19 cellular contexts compared by ENCODE assay signal in the genomic region with DNA sequence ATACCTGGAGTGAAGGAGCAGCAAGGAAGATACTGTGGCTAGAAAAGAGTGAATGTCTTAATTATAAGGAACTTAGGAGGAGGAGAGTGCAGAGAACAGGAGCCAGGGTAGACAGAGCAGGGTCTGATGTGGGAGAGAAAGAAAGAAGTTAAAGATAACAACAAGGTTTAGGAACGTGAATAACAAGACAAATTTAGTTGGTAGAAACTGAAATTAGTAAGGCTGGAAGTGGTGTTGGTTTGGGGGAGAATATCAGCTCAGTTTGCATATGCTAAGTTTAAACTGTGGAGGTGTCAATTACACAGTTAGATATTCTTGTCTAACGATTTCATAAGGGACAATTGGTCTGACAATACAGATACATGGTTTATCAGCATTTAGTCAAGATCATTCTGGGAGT.
DNase-seq lines count a peak whose midpoint lies in the region; ATAC-seq, FAIRE-seq and TF ChIP-seq lines count a peak whose summit lies in the region.
"Had no signal": no experiment of that assay in that cellular context is flagged by ENCODE, and none has a peak within 500 bp of the region (broad histone marks: within the 10 kb centered on the region; RNA-seq: fewer than 3 reads in every experiment).

No MANE protein-coding gene starts in this region.

- POLR2A ChIA-PET in GM12878 (lab: Charles Lee) = no interaction called here

- H2AFZ ChIP-seq in GM12878 (ENCODE audit: control insufficient read depth, low read depth, low read length) = no peak overlapping the region

- H3K27ac ChIP-seq in GM12878 (ENCODE audit: control insufficient read depth, insufficient read depth) = no peak overlapping the region
- H3K27ac ChIP-seq: Peyer's patch, SJSA1 had no signal

- H3K4me3 Mint-ChIP-seq in stimulated activated memory B cell treated with anti-CD40 and anti-IgM and Interleukin-4, amounts not matched to agents 10 μg/mL and 1 μg/mL and 100 μg/mL, for 72 hours = no peak overlapping the region
- no peak overlapping the region for H3K4me3 Mint-ChIP-seq in activated naive CD8-positive, alpha-beta T cell treated with anti-CD3 and anti-CD28 coated beads for 36 hours
- H3K4me3 Mint-ChIP-seq: B cell, IgD-negative memory B cell had no signal

- H3K27ac Mint-ChIP-seq in stimulated activated memory B cell treated with anti-CD40 and anti-IgM and Interleukin-4, amounts not matched to agents 10 μg/mL and 1 μg/mL and 100 μg/mL, for 72 hours = no peak overlapping the region
- no peak overlapping the region for H3K27ac Mint-ChIP-seq in activated naive CD8-positive, alpha-beta T cell treated with anti-CD3 and anti-CD28 coated beads for 36 hours
- H3K27ac Mint-ChIP-seq: B cell, IgD-negative memory B cell had no signal

- H3K79me2 ChIP-seq in GM12878 (ENCODE audit: control insufficient read depth, insufficient read depth, low read length) = no peaks in the 10 kb centered on the region

- no TSS peak for BruUV-seq in GM12878 (replicated peaks; lab: Mats Ljungman, UMichigan)

- no peak for TF ChIP-seq POLR2A in GM12878 (IDR thresholded peaks at IDR 0.05; ENCODE audit: low read depth, low read length)

- no peak for TF ChIP-seq RAD21 in GM12878 (IDR thresholded peaks at IDR 0.05; ENCODE audit: insufficient read depth, low read depth, low read length)

- H3K9me3 Mint-ChIP-seq in stimulated activated memory B cell treated with anti-CD40 and anti-IgM and Interleukin-4, amounts not matched to agents 10 μg/mL and 1 μg/mL and 100 μg/mL, for 72 hours = no peaks in the 10 kb centered on the region
- peaks cover 2% of the 10 kb centered on the region for H3K9me3 Mint-ChIP-seq in activated naive CD8-positive, alpha-beta T cell treated with anti-CD3 and anti-CD28 coated beads for 36 hours

- H3K9ac ChIP-seq in GM12878 (ENCODE audit: control insufficient read depth, insufficient read depth, low read length) = no peak overlapping the region

- CTCF ChIA-PET in GM12878 (lab: Yijun Ruan, JAX) = no interaction called here

- H4K20me1 ChIP-seq in GM12878 (ENCODE audit: control insufficient read depth, insufficient read depth) = no peaks in the 10 kb centered on the region

- no peak overlapping the region for H3K4me2 ChIP-seq in GM12878 (ENCODE audit: control insufficient read depth, insufficient read depth)

- intact Hi-C loops in GM12878 (cut with micrococcal nuclease; ENCODE audit: unreplicated experiment) = no loop called here

- H3K27me3 ChIP-seq in GM12878 (replicated peaks in 1 of 2; ENCODE audit: control insufficient read depth in 2 of 2, insufficient read depth in 2 of 2, low read length in 1 of 2) = no peaks in the 10 kb centered on the region
- H3K27me3 ChIP-seq: Peyer's patch, SJSA1 had no signal

- H3K4me3 ChIP-seq in GM12878 = no peak overlapping the region
- H3K4me3 ChIP-seq: Peyer's patch, SJSA1 had no signal

- no peaks in the 10 kb centered on the region for H3K4me1 Mint-ChIP-seq in stimulated activated memory B cell treated with anti-CD40 and anti-IgM and Interleukin-4, amounts not matched to agents 10 μg/mL and 1 μg/mL and 100 μg/mL, for 72 hours
- no peaks in the 10 kb centered on the region for H3K4me1 Mint-ChIP-seq in activated naive CD8-positive, alpha-beta T cell treated with anti-CD3 and anti-CD28 coated beads for 36 hours
- H3K4me1 Mint-ChIP-seq: B cell, IgD-negative memory B cell had no signal

- no peak for TF ChIP-seq EP300 in GM12878 (IDR thresholded peaks at IDR 0.05; ENCODE audit: borderline replicate concordance in 1 of 2, control insufficient read depth in 1 of 2, low read depth in 2 of 2, low read length in 2 of 2)

- ATAC-seq in HG03432 (IDR thresholded peaks at IDR 0.05; ENCODE audit: unreplicated experiment) (peak; percentile 37), GM12878 (peak; percentile 27; the same call in 2 of the 3 replicates), GM19395 (IDR thresholded peaks at IDR 0.05; ENCODE audit: unreplicated experiment) (no peak)
- peak; percentile 39 for ATAC-seq in stimulated activated memory B cell treated with anti-CD40 and anti-IgM and Interleukin-4, amounts not matched to agents 10 μg/mL and 1 μg/mL and 100 μg/mL, for 72 hours

- H3K4me1 ChIP-seq in GM12878 (ENCODE audit: control insufficient read depth, insufficient read depth, low read length) = no peaks in the 10 kb centered on the region
- H3K4me1 ChIP-seq: Peyer's patch, SJSA1 had no signal

- H3K9me3 ChIP-seq in GM12878 (replicated peaks; ENCODE audit: control insufficient read depth, insufficient read depth, low read length) = no peaks in the 10 kb centered on the region
- H3K9me3 ChIP-seq: Peyer's patch had no signal

- DNase-seq in DMS53 (lab: John Stamatoyannopoulos, UW) = peak; percentile 2
- DNase-seq in DMS53 treated with DMSO at 0.1 percent for 48 hours (lab: John Stamatoyannopoulos, UW; ENCODE audit: unreplicated experiment) = no peak
- no peak for DNase-seq in GM12878 (ENCODE audit: low read depth, low spot score)
- DNase-seq in activated naive CD8-positive, alpha-beta T cell treated with anti-CD3 and anti-CD28 coated beads for 36 hours = no peak
- no peak for DNase-seq in Ammon's horn (ENCODE audit: low spot score)
- DNase-seq: 8988T, HCEC 1CT, NCI-H1092 treated with DMSO at 0.1 percent for 48 hours, NCI-H1694, NCI-H2081 treated with DMSO at 0.1 percent for 48 hours, NCI-H345, NCI-H526, Peyer's patch had no signal

- in situ Hi-C loops in GM12878 (cut with MboI) = no loop called here

- H3K27me3 Mint-ChIP-seq in stimulated activated memory B cell treated with anti-CD40 and anti-IgM and Interleukin-4, amounts not matched to agents 10 μg/mL and 1 μg/mL and 100 μg/mL, for 72 hours = no peaks in the 10 kb centered on the region
- no peaks in the 10 kb centered on the region for H3K27me3 Mint-ChIP-seq in activated naive CD8-positive, alpha-beta T cell treated with anti-CD3 and anti-CD28 coated beads for 36 hours
- H3K27me3 Mint-ChIP-seq: B cell, IgD-negative memory B cell had no signal

- SMC1A ChIA-PET in GM12878 (lab: Charles Lee; ENCODE audit: uncharacterized antibody, unreplicated experiment) = no interaction called here

- no peaks in the 10 kb centered on the region for H3K36me3 Mint-ChIP-seq in stimulated activated memory B cell treated with anti-CD40 and anti-IgM and Interleukin-4, amounts not matched to agents 10 μg/mL and 1 μg/mL and 100 μg/mL, for 72 hours
- no peaks in the 10 kb centered on the region for H3K36me3 Mint-ChIP-seq in activated naive CD8-positive, alpha-beta T cell treated with anti-CD3 and anti-CD28 coated beads for 36 hours
- H3K36me3 Mint-ChIP-seq: IgD-negative memory B cell had no signal

- FAIRE-seq in GM12878 (lab: Jason Lieb, UNC) = no peak

- RAD21 ChIA-PET in GM12878 (lab: Charles Lee; ENCODE audit: unreplicated experiment) = interaction anchor here (0.7 kb wide), 1 partner anchor 554 kb away, joined by 3 read pairs; no protein-coding TSS in a partner anchor

- TF ChIP-seq CTCF in GM12878 (IDR thresholded peaks at IDR 0.05 in 2 of 3, conservative IDR thresholded peaks at IDR 0.05 in 1 of 3; ENCODE audit: control insufficient read depth in 2 of 3, extremely low read depth in 1 of 3, insufficient read depth in 1 of 3, low read depth in 3 of 3, low read length in 3 of 3) = no peak

- no peaks in the 10 kb centered on the region for H3K36me3 ChIP-seq in GM12878 (ENCODE audit: control insufficient read depth in 2 of 2, insufficient read depth in 2 of 2, low read length in 1 of 2)
- H3K36me3 ChIP-seq: Peyer's patch, SJSA1 had no signal

- WGBS in GM12878 (ENCODE audit: insufficient coverage, insufficient replicate concordance, low lambda C conversion rate, missing lambda C conversion rate) = 4% methylated on average over 2 of the region's 2 CpGs

TF ChIP-seq in GM12878, 131 proteins besides CTCF, POLR2A, EP300 and RAD21 (continues in another document):
- TF ChIP-seq, protein P1, sequence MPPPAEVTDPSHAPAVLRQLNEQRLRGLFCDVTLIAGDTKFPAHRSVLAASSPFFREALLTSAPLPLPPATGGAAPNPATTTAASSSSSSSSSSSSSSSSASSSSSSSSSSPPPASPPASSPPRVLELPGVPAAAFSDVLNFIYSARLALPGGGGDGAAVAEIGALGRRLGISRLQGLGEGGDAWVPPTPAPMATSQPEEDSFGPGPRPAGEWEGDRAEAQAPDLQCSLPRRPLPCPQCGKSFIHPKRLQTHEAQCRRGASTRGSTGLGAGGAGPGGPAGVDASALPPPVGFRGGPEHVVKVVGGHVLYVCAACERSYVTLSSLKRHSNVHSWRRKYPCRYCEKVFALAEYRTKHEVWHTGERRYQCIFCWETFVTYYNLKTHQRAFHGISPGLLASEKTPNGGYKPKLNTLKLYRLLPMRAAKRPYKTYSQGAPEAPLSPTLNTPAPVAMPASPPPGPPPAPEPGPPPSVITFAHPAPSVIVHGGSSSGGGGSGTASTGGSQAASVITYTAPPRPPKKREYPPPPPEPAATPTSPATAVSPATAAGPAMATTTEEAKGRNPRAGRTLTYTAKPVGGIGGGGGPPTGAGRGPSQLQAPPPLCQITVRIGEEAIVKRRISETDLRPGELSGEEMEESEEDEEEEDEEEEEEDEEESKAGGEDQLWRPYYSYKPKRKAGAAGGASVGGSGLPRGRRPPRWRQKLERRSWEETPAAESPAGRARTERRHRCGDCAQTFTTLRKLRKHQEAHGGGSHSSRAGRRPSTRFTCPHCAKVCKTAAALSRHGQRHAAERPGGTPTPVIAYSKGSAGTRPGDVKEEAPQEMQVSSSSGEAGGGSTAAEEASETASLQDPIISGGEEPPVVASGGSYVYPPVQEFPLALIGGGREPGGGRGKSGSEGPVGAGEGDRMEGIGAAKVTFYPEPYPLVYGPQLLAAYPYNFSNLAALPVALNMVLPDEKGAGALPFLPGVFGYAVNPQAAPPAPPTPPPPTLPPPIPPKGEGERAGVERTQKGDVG (CRISPR knock-in tag; IDR thresholded peaks at IDR 0.05) = no peak
- TF ChIP-seq EGR1 (IDR thresholded peaks at IDR 0.05; ENCODE audit: borderline replicate concordance in 1 of 2, low read depth in 2 of 2, low read length in 2 of 2) = no peak
- TF ChIP-seq, protein P2, sequence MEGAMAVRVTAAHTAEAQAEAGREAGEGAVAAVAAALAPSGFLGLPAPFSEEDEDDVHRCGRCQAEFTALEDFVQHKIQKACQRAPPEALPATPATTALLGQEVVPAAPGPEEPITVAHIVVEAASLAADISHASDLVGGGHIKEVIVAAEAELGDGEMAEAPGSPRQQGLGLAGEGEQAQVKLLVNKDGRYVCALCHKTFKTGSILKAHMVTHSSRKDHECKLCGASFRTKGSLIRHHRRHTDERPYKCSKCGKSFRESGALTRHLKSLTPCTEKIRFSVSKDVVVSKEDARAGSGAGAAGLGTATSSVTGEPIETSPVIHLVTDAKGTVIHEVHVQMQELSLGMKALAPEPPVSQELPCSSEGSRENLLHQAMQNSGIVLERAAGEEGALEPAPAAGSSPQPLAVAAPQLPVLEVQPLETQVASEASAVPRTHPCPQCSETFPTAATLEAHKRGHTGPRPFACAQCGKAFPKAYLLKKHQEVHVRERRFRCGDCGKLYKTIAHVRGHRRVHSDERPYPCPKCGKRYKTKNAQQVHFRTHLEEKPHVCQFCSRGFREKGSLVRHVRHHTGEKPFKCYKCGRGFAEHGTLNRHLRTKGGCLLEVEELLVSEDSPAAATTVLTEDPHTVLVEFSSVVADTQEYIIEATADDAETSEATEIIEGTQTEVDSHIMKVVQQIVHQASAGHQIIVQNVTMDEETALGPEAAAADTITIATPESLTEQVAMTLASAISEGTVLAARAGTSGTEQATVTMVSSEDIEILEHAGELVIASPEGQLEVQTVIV (IDR thresholded peaks at IDR 0.05; ENCODE audit: borderline replicate concordance, partially characterized antibody) = no peak
- TF ChIP-seq SREBF2 (IDR thresholded peaks at IDR 0.05; ENCODE audit: low read length) = no peak
